Comparison of ENCODE assay signal across 25 cellular contexts in genomic region chr1:59394706-59395417, GRCh38.
DNase-seq lines count a peak whose midpoint lies in the region; ATAC-seq, FAIRE-seq and TF ChIP-seq lines count a peak whose summit lies in the region.
"Had no signal": no experiment of that assay in that cellular context is flagged by ENCODE, and none has a peak within 500 bp of the region (broad histone marks: within the 10 kb centered on the region; RNA-seq: fewer than 3 reads in every experiment).

No MANE protein-coding gene starts in this region.

- DNase-seq in Jurkat, Clone E6-1 (ENCODE audit: low read depth, low spot score), result peak; percentile 90
- DNase-seq in ascending aorta (ENCODE audit: low spot score in 2 of 2), result no peak
- DNase-seq in urothelium cell line (ENCODE audit: low spot score), result no peak
- no peak for DNase-seq in NCI-H748 (lab: John Stamatoyannopoulos, UW; ENCODE audit: unreplicated experiment)
- DNase-seq in NCI-H2196 (lab: John Stamatoyannopoulos, UW; ENCODE audit: unreplicated experiment), result no peak
- no peak for DNase-seq in stimulated activated naive CD8-positive, alpha-beta T cell treated with anti-CD3 and anti-CD28 coated beads, Interleukin-15, amount 100 ng/mL, for 72 hours
- DNase-seq: activated CD4-positive, alpha-beta T cell treated with anti-CD3 and anti-CD28 coated beads, Interleukin-2, amount 50 U/mL, for 1 hour; activated CD8-positive, alpha-beta memory T cell treated with anti-CD3 and anti-CD28 coated beads, Interleukin-2, amount 50 U/mL, for 48 hours; activated effector memory CD4-positive, alpha-beta T cell treated with anti-CD3 and anti-CD28 coated beads, Interleukin-2, amount 50 U/mL, for 16 hours; CD8-positive, alpha-beta memory T cell; central memory CD4-positive, alpha-beta T cell; DMS53; erythroblast; GM23248; left colon; MV-4-11; NCI-H1694; NCI-H2171 treated with DMSO at 0.1 percent for 48 hours; SHP77; stimulated activated CD8-positive, alpha-beta memory T cell treated with anti-CD3 and anti-CD28 coated beads, Interleukin-4, amount 100 ng/mL, for 48 hours; T-helper 1 cell had no signal

- no peak overlapping the region for H3K4me3 Mint-ChIP-seq in stimulated activated naive CD8-positive, alpha-beta T cell treated with anti-CD3 and anti-CD28 coated beads, Interleukin-15, amount 100 ng/mL, for 72 hours
- H3K4me3 Mint-ChIP-seq: CD8-positive, alpha-beta memory T cell; IgD-negative memory B cell had no signal

- no peaks in the 10 kb centered on the region for H3K9me3 Mint-ChIP-seq in stimulated activated naive CD8-positive, alpha-beta T cell treated with anti-CD3 and anti-CD28 coated beads, Interleukin-15, amount 100 ng/mL, for 72 hours
- H3K9me3 Mint-ChIP-seq: CD8-positive, alpha-beta memory T cell; IgD-negative memory B cell had no signal

- H3K27ac Mint-ChIP-seq in stimulated activated naive CD8-positive, alpha-beta T cell treated with anti-CD3 and anti-CD28 coated beads, Interleukin-15, amount 100 ng/mL, for 72 hours, result no peak overlapping the region
- H3K27ac Mint-ChIP-seq: CD8-positive, alpha-beta memory T cell had no signal

- H3K4me3 ChIP-seq in Jurkat, Clone E6-1 (ENCODE audit: low read length), result no peak overlapping the region
- no peak overlapping the region for H3K4me3 ChIP-seq in ascending aorta
- no peak overlapping the region for H3K4me3 ChIP-seq in muscle layer of duodenum (ENCODE audit: low read depth in 1 of 2, low read length in 2 of 2)
- H3K4me3 ChIP-seq in stomach smooth muscle (ENCODE audit: low read length in 2 of 2), result no peak overlapping the region
- H3K4me3 ChIP-seq: GM23248 had no signal

- H3K36me3 ChIP-seq in ascending aorta (no peaks in the 10 kb centered on the region), muscle layer of duodenum (ENCODE audit: control insufficient read depth in 1 of 2, insufficient read depth in 2 of 2, low read length in 2 of 2) (peaks cover 0 to 3% of the 10 kb centered on the region in 2 donors), stomach smooth muscle (ENCODE audit: control insufficient read depth in 2 of 2, insufficient read depth in 2 of 2, low read length in 2 of 2) (no peaks in the 10 kb centered on the region)

- H3K27ac ChIP-seq in ascending aorta (peak overlapping the region; percentile 91 to 93), muscle layer of duodenum (ENCODE audit: low read length) (peak overlapping the region; percentile 90), stomach smooth muscle (ENCODE audit: low read length) (peak overlapping the region; percentile 89)

- no peak overlapping the region for H3K9ac ChIP-seq in stomach smooth muscle (ENCODE audit: low read length in 2 of 2)

- H3K4me1 ChIP-seq in ascending aorta (peaks cover 7 to 30% of the 10 kb centered on the region in 2 donors), muscle layer of duodenum (ENCODE audit: control insufficient read depth in 1 of 2, insufficient read depth in 2 of 2, low read length in 2 of 2) (peaks cover 4 to 11% of the 10 kb centered on the region in 2 donors), stomach smooth muscle (ENCODE audit: control insufficient read depth, insufficient read depth, low read length) (peaks cover 25% of the 10 kb centered on the region)

- H3K27me3 ChIP-seq in ascending aorta (no peaks in the 10 kb centered on the region), muscle layer of duodenum (ENCODE audit: low read depth, low read length) (no peaks in the 10 kb centered on the region), stomach smooth muscle (ENCODE audit: control insufficient read depth in 1 of 2, insufficient read depth in 2 of 2, low read length in 2 of 2) (no peaks in the 10 kb centered on the region)

- intact Hi-C loops in ascending aorta (cut with DNase I), result loop anchor here (5.0 to 10.0 kb wide), 2 partner anchors 243 to 490 kb away; no protein-coding TSS in a partner anchor

- ATAC-seq in stimulated activated naive CD8-positive, alpha-beta T cell treated with anti-CD3 and anti-CD28 coated beads, Interleukin-15, amount 100 ng/mL, for 72 hours, result no peak
- ATAC-seq: left colon had no signal

- TF ChIP-seq CTCF in ascending aorta (IDR thresholded peaks at IDR 0.05), result no peak

- no peak for FAIRE-seq in urothelium cell line (lab: Jason Lieb, UNC)
- FAIRE-seq: frontal cortex had no signal

- H3K9me3 ChIP-seq in ascending aorta (no peaks in the 10 kb centered on the region), muscle layer of duodenum (ENCODE audit: control insufficient read depth in 1 of 2, low read length in 2 of 2) (no peaks in the 10 kb centered on the region), stomach smooth muscle (ENCODE audit: control insufficient read depth in 2 of 2, low read length in 2 of 2) (no peaks in the 10 kb centered on the region)

- peaks cover 58% of the 10 kb centered on the region for H3K4me1 Mint-ChIP-seq in stimulated activated naive CD8-positive, alpha-beta T cell treated with anti-CD3 and anti-CD28 coated beads, Interleukin-15, amount 100 ng/mL, for 72 hours

- H3K27me3 Mint-ChIP-seq in stimulated activated naive CD8-positive, alpha-beta T cell treated with anti-CD3 and anti-CD28 coated beads, Interleukin-15, amount 100 ng/mL, for 72 hours, result no peaks in the 10 kb centered on the region
- H3K27me3 Mint-ChIP-seq: IgD-negative memory B cell had no signal
